21 cellular contexts compared by ENCODE assay signal in the genomic region with DNA sequence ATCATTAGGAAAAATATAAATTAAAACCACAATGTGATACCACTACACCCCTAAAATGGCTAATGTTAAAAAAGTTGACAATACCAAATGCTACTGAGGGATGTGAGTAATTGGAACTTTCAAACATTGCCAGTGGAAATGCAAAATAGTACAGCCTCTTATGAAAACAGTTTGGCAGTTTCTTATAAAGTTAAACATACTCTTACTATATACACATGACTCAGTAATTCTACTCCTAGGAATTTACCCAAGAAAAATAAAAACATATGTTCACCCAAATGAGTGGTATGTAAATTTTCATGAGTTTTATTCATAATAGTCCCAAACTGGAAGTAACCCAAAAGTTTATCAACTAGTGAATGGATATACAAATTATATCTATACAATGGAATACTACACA.
"Had no signal": no experiment of that assay in that cellular context is flagged by ENCODE, and none has a peak within 500 bp of the region (broad histone marks: within the 10 kb centered on the region; RNA-seq: fewer than 3 reads in every experiment).

No MANE protein-coding gene starts in this region.

- H3K27ac Mint-ChIP-seq: immature natural killer cell, memory B cell, mesothelial cell of epicardium, natural killer cell had no signal

- H3K27ac ChIP-seq: left ventricle myocardium inferior, lower lobe of right lung, right atrium auricular region, sigmoid colon, skin epidermis, stomach, thoracic aorta, transverse colon had no signal

- DNase-seq: cortex of kidney; effector memory CD4-positive, alpha-beta T cell; immature natural killer cell; kidney; left cardiac atrium; left ventricle myocardium inferior; lower lobe of right lung; natural killer cell; posterior cingulate gyrus; sigmoid colon; stimulated activated naive CD4-positive, alpha-beta T cell; stomach; substantia nigra; transverse colon had no signal

- H3K4me1 Mint-ChIP-seq: immature natural killer cell, memory B cell, natural killer cell, neural crest cell had no signal

- H3K9me3 ChIP-seq: lower lobe of right lung, sigmoid colon had no signal

- H3K4me3 ChIP-seq: left ventricle myocardium inferior, lower lobe of right lung, right atrium auricular region, sigmoid colon, skin epidermis, stomach, thoracic aorta, transverse colon had no signal

- ATAC-seq: esophagus mucosa, left cardiac atrium, lower lobe of right lung, natural killer cell had no signal

- H3K4me3 Mint-ChIP-seq: immature natural killer cell, memory B cell, mesothelial cell of epicardium, natural killer cell, neural crest cell had no signal

- H3K4me1 ChIP-seq: left ventricle myocardium inferior, lower lobe of right lung, right atrium auricular region, stomach, transverse colon had no signal

- H3K36me3 ChIP-seq: left ventricle myocardium inferior, lower lobe of right lung, right atrium auricular region, sigmoid colon, stomach, thoracic aorta, transverse colon had no signal

- H3K27me3 ChIP-seq: right atrium auricular region, sigmoid colon, stomach had no signal

- H3K36me3 Mint-ChIP-seq: natural killer cell had no signal
